ENCODE assay signal across 33 cellular contexts in genomic region chr5:38448553-38449350, GRCh38.
DNase-seq lines count a peak whose midpoint lies in the region; ATAC-seq and TF ChIP-seq lines count a peak whose summit lies in the region.
"Had no signal": no experiment of that assay in that cellular context is flagged by ENCODE, and none has a peak within 500 bp of the region (broad histone marks: within the 10 kb centered on the region; RNA-seq: fewer than 3 reads in every experiment).

No MANE protein-coding gene starts in this region.

- intact Hi-C loops in Right ventricle myocardium superior (cut with DNase I) (loop anchor here (10.0 kb wide), 1 partner anchor 66 kb away; no protein-coding TSS in a partner anchor), cardiac septum (cut with DNase I) (loop anchor here (5.0 to 10.0 kb wide), 2 partner anchors 109 to 476 kb away; partner anchors contain the start of gene LIFR), left ventricle myocardium superior (cut with micrococcal nuclease) (loop anchor here (10.0 kb wide), 1 partner anchor 106 kb away; the partner anchor contains the start of gene LIFR), gastrocnemius medialis (cut with DNase I; ENCODE audit: low total_unique reads) (loop anchor here (2.0 to 10.0 kb wide), 3 partner anchors 106 to 614 kb away; no protein-coding TSS in a partner anchor)

- TF ChIP-seq POLR2A in gastrocnemius medialis (IDR thresholded peaks at IDR 0.05): no peak

- H3K9me3 ChIP-seq in gastrocnemius medialis: no peaks in the 10 kb centered on the region
- H3K9me3 ChIP-seq: breast epithelium, left lung, thyroid gland had no signal

- in situ Hi-C loops in gastrocnemius medialis (cut with MboI; ENCODE audit: low sequenced_read_pairs in 4 of 4): loop anchor here in 3 of 4 donors (10.0 kb wide), 2 partner anchors 86 to 96 kb away; no protein-coding TSS in a partner anchor

- peak overlapping the region; percentile 89 to 94 (median 92) for H3K27ac ChIP-seq in gastrocnemius medialis
- H3K27ac ChIP-seq: epithelial cell of prostate, left lung, PC-9, thyroid gland had no signal

- DNase-seq in Right ventricle myocardium superior (no peak), cardiac septum (ENCODE audit: low spot score) (no peak), left ventricle myocardium superior (no peak), gastrocnemius medialis (no peak), hepatic stellate cell (ENCODE audit: low spot score) (no peak), glomerular visceral epithelial cell (ENCODE audit: extremely low spot score) (no peak)
- no peak for DNase-seq in activated T-cell treated with anti-CD3 and anti-CD28 coated beads, Interleukin-2, amount 50 U/mL, for 24 hours
- DNase-seq: 8988T; activated CD4-positive, alpha-beta memory T cell treated with anti-CD3 and anti-CD28 coated beads, Interleukin-2, amount 10 ng/mL, durations not matched to agents 7 days and 5 days; activated CD4-positive, alpha-beta T cell treated with anti-CD3 and anti-CD28 coated beads for 1 hour; activated CD8-positive, alpha-beta memory T cell treated with anti-CD3 and anti-CD28 coated beads, Interleukin-2, amount 50 U/mL, for 4 hours; activated naive CD4-positive, alpha-beta T cell treated with anti-CD3 and anti-CD28 coated beads, Interleukin-2, amount 50 U/mL, for 16 hours; Calu3; DMS79; glutamatergic neuron; H7; islet precursor cell; Karpas-422; left lung; NCI-H1417 treated with DMSO at 0.1 percent for 48 hours; NCI-H2029 treated with DMSO at 0.1 percent for 48 hours; NCI-H526; NK-92 treated with Interleukin-12 subunit alpha and Interleukin-12 subunit beta, amount 100 ng/mL, for 24 hours; PC-9; SHP77; small intestine; stimulated activated CD4-positive, alpha-beta T cell treated with anti-CD3 and anti-CD28 coated beads, Interleukin-1b, Interleukin-23, amount 100 ng/mL, for 48 hours; thyroid gland had no signal

- no peaks in the 10 kb centered on the region for H3K27me3 ChIP-seq in gastrocnemius medialis
- H3K27me3 ChIP-seq: breast epithelium, thyroid gland had no signal

- H3K4me1 ChIP-seq in gastrocnemius medialis: peaks cover 37 to 39% of the 10 kb centered on the region in 2 donors
- H3K4me1 ChIP-seq: breast epithelium, left lung had no signal

- H3K27me3 Mint-ChIP-seq in activated T-cell treated with anti-CD3 and anti-CD28 coated beads, Interleukin-2, amount 50 U/mL, for 24 hours: peaks cover 85% of the 10 kb centered on the region
- H3K27me3 Mint-ChIP-seq in stimulated activated memory B cell treated with anti-CD40 and anti-IgM and Interleukin-4, amounts not matched to agents 10 μg/mL and 1 μg/mL and 100 μg/mL, for 72 hours: peaks cover 64% of the 10 kb centered on the region

- H3K4me3 Mint-ChIP-seq in activated T-cell treated with anti-CD3 and anti-CD28 coated beads, Interleukin-2, amount 50 U/mL, for 24 hours: no peak overlapping the region
- no peak overlapping the region for H3K4me3 Mint-ChIP-seq in stimulated activated memory B cell treated with anti-CD40 and anti-IgM and Interleukin-4, amounts not matched to agents 10 μg/mL and 1 μg/mL and 100 μg/mL, for 72 hours
- H3K4me3 Mint-ChIP-seq: activated CD4-positive, alpha-beta memory T cell treated with anti-CD3 and anti-CD28 coated beads, Interleukin-2, amount 10 ng/mL, durations not matched to agents 7 days and 5 days; activated T-helper 17 cell treated with anti-CD3 and anti-CD28 coated beads, Interleukin-2, amount 50 U/mL, for 72 hours; stimulated activated naive CD8-positive, alpha-beta T cell treated with anti-CD3 and anti-CD28 coated beads, Interleukin-15, Interleukin-2, amounts not matched to agents 100 ng/mL and 50 ng/mL, for 24 hours had no signal

- H3K4me3 ChIP-seq in gastrocnemius medialis: no peak overlapping the region
- H3K4me3 ChIP-seq: breast epithelium, left lung, PC-9, thyroid gland had no signal

- peak; percentile 12 for ATAC-seq in Right ventricle myocardium superior (ENCODE audit: poor library complexity)
- peak; percentile 10 for ATAC-seq in left ventricle myocardium superior
- peak in 1 of 2 donors; percentile 8 for ATAC-seq in gastrocnemius medialis
- ATAC-seq in stimulated activated memory B cell treated with anti-CD40 and anti-IgM and Interleukin-4, amounts not matched to agents 10 μg/mL and 1 μg/mL and 100 μg/mL, for 72 hours: no peak
- ATAC-seq: activated T-helper 17 cell treated with anti-CD3 and anti-CD28 coated beads, Interleukin-2, amount 50 U/mL, for 72 hours; left lung had no signal

- H3K9me3 Mint-ChIP-seq in activated T-cell treated with anti-CD3 and anti-CD28 coated beads, Interleukin-2, amount 50 U/mL, for 24 hours: no peaks in the 10 kb centered on the region
- peaks cover 7% of the 10 kb centered on the region for H3K9me3 Mint-ChIP-seq in stimulated activated memory B cell treated with anti-CD40 and anti-IgM and Interleukin-4, amounts not matched to agents 10 μg/mL and 1 μg/mL and 100 μg/mL, for 72 hours
- H3K9me3 Mint-ChIP-seq: activated CD4-positive, alpha-beta memory T cell treated with anti-CD3 and anti-CD28 coated beads, Interleukin-2, amount 10 ng/mL, durations not matched to agents 7 days and 5 days; activated T-helper 17 cell treated with anti-CD3 and anti-CD28 coated beads, Interleukin-2, amount 50 U/mL, for 72 hours; stimulated activated naive CD8-positive, alpha-beta T cell treated with anti-CD3 and anti-CD28 coated beads, Interleukin-15, Interleukin-2, amounts not matched to agents 100 ng/mL and 50 ng/mL, for 24 hours had no signal

- H3K36me3 ChIP-seq in gastrocnemius medialis: no peaks in the 10 kb centered on the region
- H3K36me3 ChIP-seq: breast epithelium, left lung, thyroid gland had no signal

- peaks cover 18% of the 10 kb centered on the region for H3K4me1 Mint-ChIP-seq in activated T-cell treated with anti-CD3 and anti-CD28 coated beads, Interleukin-2, amount 50 U/mL, for 24 hours (ENCODE audit: low read depth)
- peaks cover 7% of the 10 kb centered on the region for H3K4me1 Mint-ChIP-seq in stimulated activated memory B cell treated with anti-CD40 and anti-IgM and Interleukin-4, amounts not matched to agents 10 μg/mL and 1 μg/mL and 100 μg/mL, for 72 hours

- no peak overlapping the region for H3K27ac Mint-ChIP-seq in activated T-cell treated with anti-CD3 and anti-CD28 coated beads, Interleukin-2, amount 50 U/mL, for 24 hours
- no peak overlapping the region for H3K27ac Mint-ChIP-seq in stimulated activated memory B cell treated with anti-CD40 and anti-IgM and Interleukin-4, amounts not matched to agents 10 μg/mL and 1 μg/mL and 100 μg/mL, for 72 hours
- H3K27ac Mint-ChIP-seq: activated CD4-positive, alpha-beta memory T cell treated with anti-CD3 and anti-CD28 coated beads, Interleukin-2, amount 10 ng/mL, durations not matched to agents 7 days and 5 days; activated T-helper 17 cell treated with anti-CD3 and anti-CD28 coated beads, Interleukin-2, amount 50 U/mL, for 72 hours; stimulated activated naive CD8-positive, alpha-beta T cell treated with anti-CD3 and anti-CD28 coated beads, Interleukin-15, Interleukin-2, amounts not matched to agents 100 ng/mL and 50 ng/mL, for 24 hours had no signal

- no peak for TF ChIP-seq CTCF in gastrocnemius medialis (IDR thresholded peaks at IDR 0.05 in 4 of 5, conservative IDR thresholded peaks at IDR 0.05 in 1 of 5)

- H3K36me3 Mint-ChIP-seq in activated T-cell treated with anti-CD3 and anti-CD28 coated beads, Interleukin-2, amount 50 U/mL, for 24 hours (ENCODE audit: low read depth): no peaks in the 10 kb centered on the region
- no peaks in the 10 kb centered on the region for H3K36me3 Mint-ChIP-seq in stimulated activated memory B cell treated with anti-CD40 and anti-IgM and Interleukin-4, amounts not matched to agents 10 μg/mL and 1 μg/mL and 100 μg/mL, for 72 hours
